ENCODE assay signal across 21 cellular contexts in the genomic region with DNA sequence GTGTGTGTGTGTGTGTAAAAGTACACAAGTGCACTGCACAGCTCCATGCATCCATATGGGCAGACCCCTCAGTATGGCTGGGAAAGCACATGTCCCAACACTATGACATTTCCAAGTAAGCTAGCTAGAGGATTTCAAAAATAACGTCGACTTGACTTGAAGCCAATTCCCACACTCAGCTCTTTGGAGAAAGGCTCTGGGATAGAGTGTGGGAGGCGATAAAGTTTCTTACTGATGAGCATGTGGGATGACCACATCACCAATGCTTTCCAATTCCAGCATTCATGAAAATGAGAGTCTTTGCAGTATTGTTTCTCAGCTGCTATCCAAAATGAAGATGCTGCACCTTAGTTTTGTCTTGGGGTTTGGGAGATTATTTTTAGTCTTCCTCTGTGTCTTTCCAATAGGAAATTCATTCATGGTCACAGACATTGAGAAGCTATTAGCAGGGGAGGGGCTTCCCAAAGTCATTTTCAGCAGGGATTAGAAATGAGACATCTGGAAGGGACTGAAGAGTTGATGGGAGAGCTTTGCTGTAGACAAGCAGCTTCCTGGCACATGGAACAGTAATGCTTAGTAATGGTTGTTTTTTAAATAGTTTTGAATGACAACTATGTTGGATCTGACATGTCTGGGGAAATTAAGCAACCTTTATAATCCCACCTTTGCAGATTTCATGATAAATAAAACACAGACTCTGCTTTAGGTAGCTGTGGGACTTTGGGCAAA.
DNase-seq lines count a peak whose midpoint lies in the region; ATAC-seq and TF ChIP-seq lines count a peak whose summit lies in the region.
"Had no signal": no experiment of that assay in that cellular context is flagged by ENCODE, and none has a peak within 500 bp of the region (broad histone marks: within the 10 kb centered on the region; RNA-seq: fewer than 3 reads in every experiment).

No MANE protein-coding gene starts in this region.

- intact Hi-C loops in heart right ventricle (cut with DNase I): no loop called here

- ATAC-seq in heart right ventricle (peak; percentile 62 to 87 (median 74)), omental fat pad (ENCODE audit: low FRiP score) (peak; percentile 72)
- ATAC-seq: A549 had no signal

- peaks cover 0 to 9% (median 0%) of the 10 kb centered on the region in 9 donors for H3K4me1 ChIP-seq in heart right ventricle
- H3K4me1 ChIP-seq: A549, BE2C, Peyer's patch, SJSA1 had no signal

- DNase-seq in NCI-H1694 (lab: John Stamatoyannopoulos, UW): peak; percentile 99
- peak; percentile 76 for DNase-seq in NCI-H82 treated with DMSO at 0.1 percent for 48 hours (lab: John Stamatoyannopoulos, UW; ENCODE audit: unreplicated experiment)
- DNase-seq in heart right ventricle: peak in 1 of 2 donors; percentile 49
- DNase-seq in omental fat pad (ENCODE audit: low spot score): no peak
- no peak for DNase-seq in NCI-H446 (lab: John Stamatoyannopoulos, UW)
- no peak for DNase-seq in retina
- no peak for DNase-seq in NCI-H2171 (lab: John Stamatoyannopoulos, UW)
- DNase-seq: BE2C, DMS53, GDM1, GOT3, HCEC 1CT, KBM-7, NCI-H1092, NCI-H1436, NCI-H2029 treated with DMSO at 0.1 percent for 48 hours, NCI-H2171 treated with DMSO at 0.1 percent for 48 hours, NCI-H69, Peyer's patch had no signal

- TF ChIP-seq CTCF in heart right ventricle (IDR thresholded peaks at IDR 0.05) (no peak), omental fat pad (IDR thresholded peaks at IDR 0.05) (no peak)

- WGBS in heart right ventricle, 2 donors: 24 to 41% methylated on average over 3 of the region's 3 CpGs

- H3K27me3 ChIP-seq in heart right ventricle: no peaks in the 10 kb centered on the region
- H3K27me3 ChIP-seq: BE2C, Peyer's patch, SJSA1 had no signal

- H3K4me3 ChIP-seq in heart right ventricle: no peak overlapping the region
- H3K4me3 ChIP-seq: A549, Peyer's patch, SJSA1 had no signal

- H3K9me3 ChIP-seq in heart right ventricle: no peaks in the 10 kb centered on the region
- H3K9me3 ChIP-seq: A549, BE2C, Peyer's patch, SJSA1 had no signal

- peak overlapping the region in 4 of 10 donors; percentile 27 to 39 (median 34) for H3K27ac ChIP-seq in heart right ventricle
- H3K27ac ChIP-seq: A549, Peyer's patch, SJSA1 had no signal

- H3K36me3 ChIP-seq in heart right ventricle: no peaks in the 10 kb centered on the region
- H3K36me3 ChIP-seq: BE2C, Peyer's patch, SJSA1 had no signal

Comparison
In these comparisons a context has a peak if more than half of its experiments do, and no peak if none do; other contexts are left out.
1. DNase-seq: peak in NCI-H1694 (single experiment) and NCI-H82 treated with DMSO at 0.1 percent for 48 hours (single experiment); none in omental fat pad (single experiment), NCI-H446 (0 of 2), retina (single experiment) and NCI-H2171 (single experiment).